Comparison of ENCODE assay signal across 19 cellular contexts in genomic region chr1:21598904-21599303, GRCh38.
"Had no signal": no experiment of that assay in that cellular context is flagged by ENCODE, and none has a peak within 500 bp of the region (broad histone marks: within the 10 kb centered on the region; RNA-seq: fewer than 3 reads in every experiment).

No MANE protein-coding gene starts in this region.

- DNase-seq: KBM-7, NCI-H1092, NCI-H1105 treated with DMSO at 0.1 percent for 48 hours, NCI-H1417 treated with DMSO at 0.1 percent for 48 hours, NCI-H146, NCI-H1694 treated with DMSO at 0.1 percent for 48 hours, NCI-H1930, NCI-H2081, NCI-H2107, NCI-H2227 treated with DMSO at 0.1 percent for 48 hours, NCI-H524, NCI-H526 treated with DMSO at 0.1 percent for 48 hours, NCI-H748 treated with DMSO at 0.1 percent for 48 hours, SHP77, SK-N-SH had no signal

- H3K9me3 Mint-ChIP-seq: IgD-negative memory B cell had no signal

- H3K27ac ChIP-seq: HL-60, RWPE1 had no signal

- H3K27ac Mint-ChIP-seq: IgD-negative memory B cell had no signal

- H3K4me3 Mint-ChIP-seq: IgD-negative memory B cell had no signal

- H3K9me3 ChIP-seq: SK-N-SH had no signal

- ATAC-seq: Panc1 had no signal
